Comparison of ENCODE assay signal across 1 cellular context in the genomic region with DNA sequence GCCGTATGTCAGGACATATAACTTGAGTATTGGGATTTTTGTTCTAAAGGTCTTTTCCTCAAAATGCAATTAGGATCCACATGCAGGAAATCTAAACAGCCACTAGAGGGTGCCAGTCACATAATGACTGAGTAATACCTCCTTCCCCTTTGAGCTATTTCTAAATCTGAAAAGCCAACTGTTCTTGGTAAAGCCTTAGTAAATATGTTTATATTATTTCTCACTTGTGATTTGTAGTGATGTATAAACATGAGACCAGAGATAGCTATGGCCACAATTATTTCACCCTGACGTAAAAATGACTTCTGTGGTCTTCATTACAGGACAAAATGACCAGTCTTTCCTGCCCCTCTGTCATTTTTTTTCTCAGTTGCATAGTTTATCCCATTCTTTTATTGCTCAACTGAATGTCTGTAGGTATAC.
TF ChIP-seq lines count a peak whose summit lies in the region.

No MANE protein-coding gene starts in this region.

TF ChIP-seq in HepG2, 621 proteins besides CTCF, POLR2A, EP300 and RAD21 (continued from another document):
- TF ChIP-seq, protein P1, sequence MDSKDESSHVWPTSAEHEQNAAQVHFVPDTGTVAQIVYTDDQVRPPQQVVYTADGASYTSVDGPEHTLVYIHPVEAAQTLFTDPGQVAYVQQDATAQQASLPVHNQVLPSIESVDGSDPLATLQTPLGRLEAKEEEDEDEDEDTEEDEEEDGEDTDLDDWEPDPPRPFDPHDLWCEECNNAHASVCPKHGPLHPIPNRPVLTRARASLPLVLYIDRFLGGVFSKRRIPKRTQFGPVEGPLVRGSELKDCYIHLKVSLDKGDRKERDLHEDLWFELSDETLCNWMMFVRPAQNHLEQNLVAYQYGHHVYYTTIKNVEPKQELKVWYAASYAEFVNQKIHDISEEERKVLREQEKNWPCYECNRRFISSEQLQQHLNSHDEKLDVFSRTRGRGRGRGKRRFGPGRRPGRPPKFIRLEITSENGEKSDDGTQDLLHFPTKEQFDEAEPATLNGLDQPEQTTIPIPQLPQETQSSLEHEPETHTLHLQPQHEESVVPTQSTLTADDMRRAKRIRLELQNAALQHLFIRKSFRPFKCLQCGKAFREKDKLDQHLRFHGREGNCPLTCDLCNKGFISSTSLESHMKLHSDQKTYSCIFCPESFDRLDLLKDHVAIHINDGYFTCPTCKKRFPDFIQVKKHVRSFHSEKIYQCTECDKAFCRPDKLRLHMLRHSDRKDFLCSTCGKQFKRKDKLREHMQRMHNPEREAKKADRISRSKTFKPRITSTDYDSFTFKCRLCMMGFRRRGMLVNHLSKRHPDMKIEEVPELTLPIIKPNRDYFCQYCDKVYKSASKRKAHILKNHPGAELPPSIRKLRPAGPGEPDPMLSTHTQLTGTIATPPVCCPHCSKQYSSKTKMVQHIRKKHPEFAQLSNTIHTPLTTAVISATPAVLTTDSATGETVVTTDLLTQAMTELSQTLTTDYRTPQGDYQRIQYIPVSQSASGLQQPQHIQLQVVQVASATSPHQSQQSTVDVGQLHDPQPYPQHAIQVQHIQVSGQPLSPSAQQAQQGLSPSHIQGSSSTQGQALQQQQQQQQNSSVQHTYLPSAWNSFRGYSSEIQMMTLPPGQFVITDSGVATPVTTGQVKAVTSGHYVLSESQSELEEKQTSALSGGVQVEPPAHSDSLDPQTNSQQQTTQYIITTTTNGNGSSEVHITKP (CRISPR knock-in tag; IDR thresholded peaks at IDR 0.05; ENCODE audit: low read depth), result no peak
- TF ChIP-seq, protein P2, sequence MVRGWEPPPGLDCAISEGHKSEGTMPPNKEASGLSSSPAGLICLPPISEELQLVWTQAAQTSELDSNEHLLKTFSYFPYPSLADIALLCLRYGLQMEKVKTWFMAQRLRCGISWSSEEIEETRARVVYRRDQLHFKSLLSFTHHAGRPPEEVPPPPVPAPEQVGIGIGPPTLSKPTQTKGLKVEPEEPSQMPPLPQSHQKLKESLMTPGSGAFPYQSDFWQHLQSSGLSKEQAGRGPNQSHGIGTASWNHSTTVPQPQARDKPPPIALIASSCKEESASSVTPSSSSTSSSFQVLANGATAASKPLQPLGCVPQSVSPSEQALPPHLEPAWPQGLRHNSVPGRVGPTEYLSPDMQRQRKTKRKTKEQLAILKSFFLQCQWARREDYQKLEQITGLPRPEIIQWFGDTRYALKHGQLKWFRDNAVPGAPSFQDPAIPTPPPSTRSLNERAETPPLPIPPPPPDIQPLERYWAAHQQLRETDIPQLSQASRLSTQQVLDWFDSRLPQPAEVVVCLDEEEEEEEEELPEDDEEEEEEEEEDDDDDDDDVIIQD (CRISPR knock-in tag; IDR thresholded peaks at IDR 0.05; ENCODE audit: low read depth), result no peak
- TF ChIP-seq TEAD3 (CRISPR knock-in tag; optimal IDR thresholded peaks at IDR 0.05; ENCODE audit: borderline replicate concordance) (no peak), SSRP1 (CRISPR knock-in tag; IDR thresholded peaks at IDR 0.05) (no peak), NFE2 (CRISPR knock-in tag; IDR thresholded peaks at IDR 0.05) (no peak), ESRRA (CRISPR knock-in tag; IDR thresholded peaks at IDR 0.05; ENCODE audit: low read depth) (no peak), ZBTB20 (CRISPR knock-in tag; IDR thresholded peaks at IDR 0.05; ENCODE audit: borderline replicate concordance, low read depth) (no peak), KAT8 (CRISPR knock-in tag; IDR thresholded peaks at IDR 0.05) (peak; percentile 31; the same call in 1 of the 2 replicates), ZIK1 (CRISPR knock-in tag; IDR thresholded peaks at IDR 0.05; ENCODE audit: borderline replicate concordance, low read depth) (no peak), FOXA3 (CRISPR knock-in tag; IDR thresholded peaks at IDR 0.05) (no peak), ZNF589 (CRISPR knock-in tag; conservative IDR thresholded peaks at IDR 0.05) (no peak), ZNF232 (CRISPR knock-in tag; IDR thresholded peaks at IDR 0.05; ENCODE audit: borderline replicate concordance) (no peak), ZNF713 (CRISPR knock-in tag; IDR thresholded peaks at IDR 0.05) (no peak), ZFX (CRISPR knock-in tag; IDR thresholded peaks at IDR 0.05; ENCODE audit: low read depth) (no peak), HOXA5 (CRISPR knock-in tag; IDR thresholded peaks at IDR 0.05) (0 out of 2 replicates have a peak, but pooled peaks have one; percentile 47), SMYD3 (CRISPR knock-in tag; IDR thresholded peaks at IDR 0.05) (no peak), SOX13 (IDR thresholded peaks at IDR 0.05) (no peak), SOX13 (CRISPR knock-in tag; conservative IDR thresholded peaks at IDR 0.05 in 1 of 2, IDR thresholded peaks at IDR 0.05 in 1 of 2) (no peak), ZNF441 (CRISPR knock-in tag; IDR thresholded peaks at IDR 0.05; ENCODE audit: borderline replicate concordance) (no peak), MTF1 (CRISPR knock-in tag; IDR thresholded peaks at IDR 0.05) (no peak), STAG1 (CRISPR knock-in tag; IDR thresholded peaks at IDR 0.05) (peak; percentile 92), NBN (conservative IDR thresholded peaks at IDR 0.05) (no peak), FOXO1 (CRISPR knock-in tag; IDR thresholded peaks at IDR 0.05) (no peak), ZNF781 (CRISPR knock-in tag; IDR thresholded peaks at IDR 0.05; ENCODE audit: borderline replicate concordance, not compliant biosample characterization) (no peak), PPARG (CRISPR knock-in tag; conservative IDR thresholded peaks at IDR 0.05) (0 out of 2 replicates have a peak, but pooled peaks have one; percentile 26), NCOR1 (IDR thresholded peaks at IDR 0.05; ENCODE audit: borderline replicate concordance, low read length) (no peak), GZF1 (CRISPR knock-in tag; IDR thresholded peaks at IDR 0.05) (no peak), ZNF546 (CRISPR knock-in tag; conservative IDR thresholded peaks at IDR 0.05) (no peak), ZNF776 (CRISPR knock-in tag; IDR thresholded peaks at IDR 0.05) (no peak), SMC3 (IDR thresholded peaks at IDR 0.05; ENCODE audit: low read length) (peak; percentile 92), ISL2 (CRISPR knock-in tag; IDR thresholded peaks at IDR 0.05) (peak; percentile 24; the same call in 1 of the 2 replicates), ZNF614 (CRISPR knock-in tag; IDR thresholded peaks at IDR 0.05; ENCODE audit: borderline replicate concordance) (no peak), TBP (CRISPR knock-in tag; IDR thresholded peaks at IDR 0.05) (no peak), CREB1 (IDR thresholded peaks at IDR 0.05) (no peak), CREB1 (CRISPR knock-in tag; IDR thresholded peaks at IDR 0.05) (0 out of 2 replicates have a peak, but pooled peaks have one; percentile 14), ZSCAN25 (CRISPR knock-in tag; IDR thresholded peaks at IDR 0.05) (no peak)
- TF ChIP-seq, protein P3, sequence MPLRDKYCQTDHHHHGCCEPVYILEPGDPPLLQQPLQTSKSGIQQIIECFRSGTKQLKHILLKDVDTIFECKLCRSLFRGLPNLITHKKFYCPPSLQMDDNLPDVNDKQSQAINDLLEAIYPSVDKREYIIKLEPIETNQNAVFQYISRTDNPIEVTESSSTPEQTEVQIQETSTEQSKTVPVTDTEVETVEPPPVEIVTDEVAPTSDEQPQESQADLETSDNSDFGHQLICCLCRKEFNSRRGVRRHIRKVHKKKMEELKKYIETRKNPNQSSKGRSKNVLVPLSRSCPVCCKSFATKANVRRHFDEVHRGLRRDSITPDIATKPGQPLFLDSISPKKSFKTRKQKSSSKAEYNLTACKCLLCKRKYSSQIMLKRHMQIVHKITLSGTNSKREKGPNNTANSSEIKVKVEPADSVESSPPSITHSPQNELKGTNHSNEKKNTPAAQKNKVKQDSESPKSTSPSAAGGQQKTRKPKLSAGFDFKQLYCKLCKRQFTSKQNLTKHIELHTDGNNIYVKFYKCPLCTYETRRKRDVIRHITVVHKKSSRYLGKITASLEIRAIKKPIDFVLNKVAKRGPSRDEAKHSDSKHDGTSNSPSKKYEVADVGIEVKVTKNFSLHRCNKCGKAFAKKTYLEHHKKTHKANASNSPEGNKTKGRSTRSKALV (CRISPR knock-in tag; IDR thresholded peaks at IDR 0.05), result no peak
- TF ChIP-seq, protein P4, sequence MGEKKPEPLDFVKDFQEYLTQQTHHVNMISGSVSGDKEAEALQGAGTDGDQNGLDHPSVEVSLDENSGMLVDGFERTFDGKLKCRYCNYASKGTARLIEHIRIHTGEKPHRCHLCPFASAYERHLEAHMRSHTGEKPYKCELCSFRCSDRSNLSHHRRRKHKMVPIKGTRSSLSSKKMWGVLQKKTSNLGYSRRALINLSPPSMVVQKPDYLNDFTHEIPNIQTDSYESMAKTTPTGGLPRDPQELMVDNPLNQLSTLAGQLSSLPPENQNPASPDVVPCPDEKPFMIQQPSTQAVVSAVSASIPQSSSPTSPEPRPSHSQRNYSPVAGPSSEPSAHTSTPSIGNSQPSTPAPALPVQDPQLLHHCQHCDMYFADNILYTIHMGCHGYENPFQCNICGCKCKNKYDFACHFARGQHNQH (CRISPR knock-in tag; IDR thresholded peaks at IDR 0.05), result no peak
- TF ChIP-seq, protein P5, sequence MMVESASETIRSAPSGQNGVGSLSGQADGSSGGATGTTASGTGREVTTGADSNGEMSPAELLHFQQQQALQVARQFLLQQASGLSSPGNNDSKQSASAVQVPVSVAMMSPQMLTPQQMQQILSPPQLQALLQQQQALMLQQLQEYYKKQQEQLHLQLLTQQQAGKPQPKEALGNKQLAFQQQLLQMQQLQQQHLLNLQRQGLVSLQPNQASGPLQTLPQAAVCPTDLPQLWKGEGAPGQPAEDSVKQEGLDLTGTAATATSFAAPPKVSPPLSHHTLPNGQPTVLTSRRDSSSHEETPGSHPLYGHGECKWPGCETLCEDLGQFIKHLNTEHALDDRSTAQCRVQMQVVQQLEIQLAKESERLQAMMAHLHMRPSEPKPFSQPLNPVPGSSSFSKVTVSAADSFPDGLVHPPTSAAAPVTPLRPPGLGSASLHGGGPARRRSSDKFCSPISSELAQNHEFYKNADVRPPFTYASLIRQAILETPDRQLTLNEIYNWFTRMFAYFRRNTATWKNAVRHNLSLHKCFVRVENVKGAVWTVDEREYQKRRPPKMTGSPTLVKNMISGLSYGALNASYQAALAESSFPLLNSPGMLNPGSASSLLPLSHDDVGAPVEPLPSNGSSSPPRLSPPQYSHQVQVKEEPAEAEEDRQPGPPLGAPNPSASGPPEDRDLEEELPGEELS (CRISPR knock-in tag; IDR thresholded peaks at IDR 0.05), result no peak
- TF ChIP-seq, protein P6, sequence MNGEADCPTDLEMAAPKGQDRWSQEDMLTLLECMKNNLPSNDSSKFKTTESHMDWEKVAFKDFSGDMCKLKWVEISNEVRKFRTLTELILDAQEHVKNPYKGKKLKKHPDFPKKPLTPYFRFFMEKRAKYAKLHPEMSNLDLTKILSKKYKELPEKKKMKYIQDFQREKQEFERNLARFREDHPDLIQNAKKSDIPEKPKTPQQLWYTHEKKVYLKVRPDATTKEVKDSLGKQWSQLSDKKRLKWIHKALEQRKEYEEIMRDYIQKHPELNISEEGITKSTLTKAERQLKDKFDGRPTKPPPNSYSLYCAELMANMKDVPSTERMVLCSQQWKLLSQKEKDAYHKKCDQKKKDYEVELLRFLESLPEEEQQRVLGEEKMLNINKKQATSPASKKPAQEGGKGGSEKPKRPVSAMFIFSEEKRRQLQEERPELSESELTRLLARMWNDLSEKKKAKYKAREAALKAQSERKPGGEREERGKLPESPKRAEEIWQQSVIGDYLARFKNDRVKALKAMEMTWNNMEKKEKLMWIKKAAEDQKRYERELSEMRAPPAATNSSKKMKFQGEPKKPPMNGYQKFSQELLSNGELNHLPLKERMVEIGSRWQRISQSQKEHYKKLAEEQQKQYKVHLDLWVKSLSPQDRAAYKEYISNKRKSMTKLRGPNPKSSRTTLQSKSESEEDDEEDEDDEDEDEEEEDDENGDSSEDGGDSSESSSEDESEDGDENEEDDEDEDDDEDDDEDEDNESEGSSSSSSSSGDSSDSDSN (CRISPR knock-in tag; IDR thresholded peaks at IDR 0.05), result no peak
